In the genomic region with DNA sequence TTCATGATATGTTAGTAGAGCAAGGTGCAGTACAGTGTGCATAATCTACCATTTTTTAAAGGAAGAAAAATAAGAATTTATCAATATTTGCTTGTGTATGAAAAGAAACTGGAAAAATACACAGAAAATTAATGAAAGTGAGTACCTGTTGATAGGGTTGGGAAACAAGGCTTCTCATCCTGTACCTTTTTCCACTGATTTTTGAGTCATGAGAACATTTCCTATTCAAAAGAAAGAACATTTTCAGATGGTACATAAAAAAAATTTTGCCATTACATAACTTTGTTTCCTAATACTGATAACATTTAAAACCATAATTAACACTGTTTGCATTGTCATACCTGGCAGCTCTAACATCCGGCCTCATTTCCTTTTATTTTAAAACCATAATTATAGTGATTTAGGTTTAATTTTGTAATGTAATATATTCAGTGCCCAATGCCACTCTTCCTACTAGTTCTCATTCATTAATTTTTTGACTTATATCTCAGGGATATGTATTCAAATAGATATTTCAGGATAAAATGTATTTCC, we compare ENCODE assay signal across 18 cellular contexts. TPM values are rescaled to one million over a fixed set of nuclear protein-coding genes. Genes with fewer than 3 reads are reported as not detected.
DNase-seq lines count a peak whose midpoint lies in the region; ATAC-seq, FAIRE-seq and TF ChIP-seq lines count a peak whose summit lies in the region.
"Had no signal": no experiment of that assay in that cellular context is flagged by ENCODE, and none has a peak within 500 bp of the region (broad histone marks: within the 10 kb centered on the region; RNA-seq: fewer than 3 reads in every experiment).

No MANE protein-coding gene starts in this region.

- H3K27me3 ChIP-seq in OCI-LY1 (ENCODE audit: insufficient read depth, low read length) = no peaks in the 10 kb centered on the region
- no peaks in the 10 kb centered on the region for H3K27me3 ChIP-seq in endothelial cell of umbilical vein (ENCODE audit: control insufficient read depth in 2 of 2, insufficient read depth in 2 of 2, low read length in 2 of 2)
- H3K27me3 ChIP-seq: Peyer's patch had no signal

- peaks cover 22% of the 10 kb centered on the region for H3K36me3 ChIP-seq in OCI-LY1 (ENCODE audit: insufficient read depth, low read length)
- peaks cover 0 to 3% of the 10 kb centered on the region in 2 experiments for H3K36me3 ChIP-seq in endothelial cell of umbilical vein (ENCODE audit: control insufficient read depth in 2 of 2, extremely low read depth in 1 of 2, insufficient read depth in 2 of 2, low read length in 2 of 2)

- CTCF ChIA-PET in activated naive CD4-positive, alpha-beta T cell treated with anti-CD3 and anti-CD28 coated beads for 36 hours (lab: Charles Lee) = interaction anchor here (0.8 to 1.0 kb wide), 3 partner anchors 9 to 35 kb away, joined by 3 to 4 read pairs (median 3); no protein-coding TSS in a partner anchor
- CTCF ChIA-PET in endothelial cell of umbilical vein (lab: Charles Lee) = interaction anchor here (1.1 to 2.3 kb wide), 5 partner anchors 9 to 30 kb away, joined by 3 to 28 read pairs (median 9); a partner anchor contains a TSS
- CTCF ChIA-PET in activated CD4-positive, alpha-beta T cell treated with anti-CD3 and anti-CD28 coated beads for 36 hours (lab: Charles Lee) = interaction anchor here (0.5 to 3.3 kb wide), 13 partner anchors 10 to 167 kb away, joined by 3 to 30 read pairs (median 4); a partner anchor contains a TSS

- dilution Hi-C loops in endothelial cell of umbilical vein (cut with MboI; ENCODE audit: extremely low pct_ligation_motif_present, low sequenced_read_pairs) = no loop called here

- H3F3A ChIP-seq in OCI-LY1 (ENCODE audit: insufficient read depth, low read length) = no peaks in the 10 kb centered on the region

- H3K4me1 ChIP-seq in OCI-LY1 (ENCODE audit: insufficient read depth, low read length, severe bottlenecking) (peaks cover 49% of the 10 kb centered on the region), endothelial cell of umbilical vein (ENCODE audit: control insufficient read depth, extremely low read depth, insufficient read depth, low read length) (peaks cover 32% of the 10 kb centered on the region)

- H3K27ac ChIP-seq in OCI-LY1 (ENCODE audit: low read depth, low read length, poor library complexity, severe bottlenecking) = peak overlapping the region; percentile 78
- H3K27ac ChIP-seq in endothelial cell of umbilical vein (ENCODE audit: insufficient read depth, low read depth, low read length) = no peak overlapping the region

- peaks cover 96% of the 10 kb centered on the region for H3K79me2 ChIP-seq in OCI-LY1 (ENCODE audit: insufficient read depth, low read length)
- H3K79me2 ChIP-seq in endothelial cell of umbilical vein (ENCODE audit: control insufficient read depth, insufficient read depth, low read length) = peaks cover 95% of the 10 kb centered on the region

- H3K9ac ChIP-seq in OCI-LY1 (ENCODE audit: low read length) (no peak overlapping the region), endothelial cell of umbilical vein (replicated peaks; ENCODE audit: extremely low read depth, insufficient read depth, low read length) (no peak overlapping the region)

- no peaks in the 10 kb centered on the region for H3K9me1 ChIP-seq in endothelial cell of umbilical vein (replicated peaks; ENCODE audit: control insufficient read depth, extremely low read depth, insufficient read depth, low read length)

- peaks cover 61% of the 10 kb centered on the region for H3K4me1 Mint-ChIP-seq in activated naive CD4-positive, alpha-beta T cell treated with anti-CD3 and anti-CD28 coated beads for 36 hours (ENCODE audit: low read depth)
- H3K4me1 Mint-ChIP-seq in stimulated activated effector memory CD8-positive, alpha-beta T cell treated with anti-CD3 and anti-CD28 coated beads, Interleukin-12 subunit alpha, Interleukin-12 subunit beta, amount 100 ng/mL, for 72 hours = peaks cover 63% of the 10 kb centered on the region
- peaks cover 67% of the 10 kb centered on the region for H3K4me1 Mint-ChIP-seq in activated CD4-positive, alpha-beta T cell treated with anti-CD3 and anti-CD28 coated beads for 36 hours

- H3K4me3 ChIP-seq in OCI-LY1 (ENCODE audit: low read depth, low read length, poor library complexity, severe bottlenecking) (peak overlapping the region; percentile 4), endothelial cell of umbilical vein (replicated peaks in 1 of 3; ENCODE audit: insufficient read depth in 1 of 3, low read depth in 1 of 3, low read length in 3 of 3) (no peak overlapping the region)
- H3K4me3 ChIP-seq: Peyer's patch had no signal

- no peaks in the 10 kb centered on the region for H3K27me3 Mint-ChIP-seq in activated naive CD4-positive, alpha-beta T cell treated with anti-CD3 and anti-CD28 coated beads for 36 hours (ENCODE audit: low read depth)
- no peaks in the 10 kb centered on the region for H3K27me3 Mint-ChIP-seq in activated CD4-positive, alpha-beta T cell treated with anti-CD3 and anti-CD28 coated beads for 36 hours
- H3K27me3 Mint-ChIP-seq: activated B cell treated with CpG ODN at 0.5 μM for 24 hours; activated naive CD8-positive, alpha-beta T cell treated with anti-CD3 and anti-CD28 coated beads, Interleukin-2, amount 10 ng/mL, durations not matched to agents 7 days and 5 days had no signal

- no peak for FAIRE-seq in endothelial cell of umbilical vein (lab: Jason Lieb, UNC)
- FAIRE-seq: HepG2 had no signal

- no peaks in the 10 kb centered on the region for H3K9me3 ChIP-seq in OCI-LY1 (ENCODE audit: low read length)
- no peaks in the 10 kb centered on the region for H3K9me3 ChIP-seq in endothelial cell of umbilical vein (replicated peaks; ENCODE audit: control insufficient read depth, insufficient read depth, low read length)
- H3K9me3 ChIP-seq: Caco-2, Peyer's patch had no signal

- no peak overlapping the region for H3K4me3 Mint-ChIP-seq in activated naive CD4-positive, alpha-beta T cell treated with anti-CD3 and anti-CD28 coated beads for 36 hours
- H3K4me3 Mint-ChIP-seq in stimulated activated effector memory CD8-positive, alpha-beta T cell treated with anti-CD3 and anti-CD28 coated beads, Interleukin-12 subunit alpha, Interleukin-12 subunit beta, amount 100 ng/mL, for 72 hours = no peak overlapping the region
- H3K4me3 Mint-ChIP-seq in activated CD4-positive, alpha-beta T cell treated with anti-CD3 and anti-CD28 coated beads for 36 hours = no peak overlapping the region
- H3K4me3 Mint-ChIP-seq: activated B cell treated with CpG ODN at 0.5 μM for 24 hours; activated naive CD8-positive, alpha-beta T cell treated with anti-CD3 and anti-CD28 coated beads, Interleukin-2, amount 10 ng/mL, durations not matched to agents 7 days and 5 days had no signal

- no peak for ATAC-seq in stimulated activated effector memory CD8-positive, alpha-beta T cell treated with anti-CD3 and anti-CD28 coated beads, Interleukin-12 subunit alpha, Interleukin-12 subunit beta, amount 100 ng/mL, for 72 hours
- ATAC-seq in activated CD4-positive, alpha-beta T cell treated with anti-CD3 and anti-CD28 coated beads for 36 hours = no peak

- peak overlapping the region; percentile 20 for H3K27ac Mint-ChIP-seq in activated naive CD4-positive, alpha-beta T cell treated with anti-CD3 and anti-CD28 coated beads for 36 hours
- H3K27ac Mint-ChIP-seq in stimulated activated effector memory CD8-positive, alpha-beta T cell treated with anti-CD3 and anti-CD28 coated beads, Interleukin-12 subunit alpha, Interleukin-12 subunit beta, amount 100 ng/mL, for 72 hours = peak overlapping the region; percentile 76
- H3K27ac Mint-ChIP-seq in activated CD4-positive, alpha-beta T cell treated with anti-CD3 and anti-CD28 coated beads for 36 hours = no peak overlapping the region

- intact Hi-C loops in activated naive CD4-positive, alpha-beta T cell treated with anti-CD3 and anti-CD28 coated beads for 36 hours (cut with micrococcal nuclease) = no loop called here
- intact Hi-C loops in endothelial cell of umbilical vein (cut with micrococcal nuclease) = loop anchor here (2.0 kb wide), 1 partner anchor 39 kb away; no protein-coding TSS in a partner anchor
- intact Hi-C loops in activated CD4-positive, alpha-beta T cell treated with anti-CD3 and anti-CD28 coated beads for 36 hours (cut with DNase I, micrococcal nuclease) = no loop called here

- BruUV-seq in endothelial cell of umbilical vein (replicated peaks; lab: Mats Ljungman, UMichigan) = no TSS peak

- H4K20me1 ChIP-seq in OCI-LY1 (ENCODE audit: insufficient read depth, low read length) (no peaks in the 10 kb centered on the region), endothelial cell of umbilical vein (replicated peaks; ENCODE audit: control insufficient read depth, extremely low read depth, insufficient read depth, low read length) (peaks cover 5% of the 10 kb centered on the region)

- H3K36me3 Mint-ChIP-seq in activated naive CD4-positive, alpha-beta T cell treated with anti-CD3 and anti-CD28 coated beads for 36 hours (ENCODE audit: low read depth) = peaks cover 16% of the 10 kb centered on the region
- H3K36me3 Mint-ChIP-seq in stimulated activated effector memory CD8-positive, alpha-beta T cell treated with anti-CD3 and anti-CD28 coated beads, Interleukin-12 subunit alpha, Interleukin-12 subunit beta, amount 100 ng/mL, for 72 hours = peaks cover 84% of the 10 kb centered on the region
- peaks cover 25% of the 10 kb centered on the region for H3K36me3 Mint-ChIP-seq in activated CD4-positive, alpha-beta T cell treated with anti-CD3 and anti-CD28 coated beads for 36 hours (ENCODE audit: low read depth)

- H3K4me2 ChIP-seq in OCI-LY1 (ENCODE audit: low read length) (peak overlapping the region; percentile 43), endothelial cell of umbilical vein (ENCODE audit: insufficient read depth, low read length) (peak overlapping the region; percentile 23)

- no peak for DNase-seq in activated naive CD4-positive, alpha-beta T cell treated with anti-CD3 and anti-CD28 coated beads for 36 hours
- DNase-seq in activated naive CD4-positive, alpha-beta T cell treated with Interleukin-2 at 50 U/mL for 16 hours = no peak
- DNase-seq in endothelial cell of umbilical vein (ENCODE audit: low read depth, low spot score) = peak; percentile 27
- no peak for DNase-seq in stimulated activated effector memory CD8-positive, alpha-beta T cell treated with anti-CD3 and anti-CD28 coated beads, Interleukin-12 subunit alpha, Interleukin-12 subunit beta, amount 100 ng/mL, for 72 hours (ENCODE audit: low spot score in 2 of 2)
- DNase-seq in activated CD4-positive, alpha-beta T cell treated with anti-CD3 and anti-CD28 coated beads for 36 hours = no peak
- DNase-seq in EL = no peak
- DNase-seq in DMS53 (lab: John Stamatoyannopoulos, UW) = no peak
- DNase-seq: activated B cell treated with CpG ODN at 0.5 μM for 24 hours; activated naive CD8-positive, alpha-beta T cell treated with anti-CD3 and anti-CD28 coated beads, Interleukin-2, amount 10 ng/mL, durations not matched to agents 7 days and 5 days; Caco-2; GDM1; H7; mesendoderm; NCI-H2081 treated with DMSO at 0.1 percent for 48 hours; NCI-H526; Peyer's patch had no signal

- H3K9me2 ChIP-seq in OCI-LY1 (ENCODE audit: low read depth, low read length) = no peaks in the 10 kb centered on the region

- no peak overlapping the region for H2AFZ ChIP-seq in OCI-LY1 (ENCODE audit: low read length)
- H2AFZ ChIP-seq in endothelial cell of umbilical vein (ENCODE audit: low read depth, low read length) = no peak overlapping the region

- TF ChIP-seq POLR2A in endothelial cell of umbilical vein (IDR thresholded peaks at IDR 0.05; ENCODE audit: low read depth, low read length) = no peak

- POLR2A ChIA-PET in endothelial cell of umbilical vein (lab: Charles Lee) = no interaction called here
- POLR2A ChIA-PET in activated CD4-positive, alpha-beta T cell treated with anti-CD3 and anti-CD28 coated beads for 36 hours (lab: Charles Lee) = no interaction called here

- TF ChIP-seq CTCF in OCI-LY1 (IDR thresholded peaks at IDR 0.05; ENCODE audit: low read length) (no peak), endothelial cell of umbilical vein (IDR thresholded peaks at IDR 0.05; ENCODE audit: extremely low read depth in 1 of 2, insufficient read depth in 1 of 2, low read depth in 1 of 2, low read length in 2 of 2) (no peak)

- no peaks in the 10 kb centered on the region for H3K9me3 Mint-ChIP-seq in activated naive CD4-positive, alpha-beta T cell treated with anti-CD3 and anti-CD28 coated beads for 36 hours
- H3K9me3 Mint-ChIP-seq in stimulated activated effector memory CD8-positive, alpha-beta T cell treated with anti-CD3 and anti-CD28 coated beads, Interleukin-12 subunit alpha, Interleukin-12 subunit beta, amount 100 ng/mL, for 72 hours = no peaks in the 10 kb centered on the region
- H3K9me3 Mint-ChIP-seq in activated CD4-positive, alpha-beta T cell treated with anti-CD3 and anti-CD28 coated beads for 36 hours (ENCODE audit: low read depth) = no peaks in the 10 kb centered on the region
- H3K9me3 Mint-ChIP-seq: activated B cell treated with CpG ODN at 0.5 μM for 24 hours; activated naive CD8-positive, alpha-beta T cell treated with anti-CD3 and anti-CD28 coated beads, Interleukin-2, amount 10 ng/mL, durations not matched to agents 7 days and 5 days had no signal

RNA-seq across cellular contexts. Expression of a gene that starts 11.7 kb away (rescaled TPM):
- total RNA-seq in activated naive CD4-positive, alpha-beta T cell treated with anti-CD3 and anti-CD28 coated beads for 36 hours = 10 to 100 TPM; 62.1 to 65.9 TPM
- total RNA-seq in endothelial cell of umbilical vein = 92.6 and 99.0 TPM in 2 replicates
- polyA plus RNA-seq in endothelial cell of umbilical vein = 22.3 and 27.4 TPM in 2 replicates
- polyA plus RNA-seq in endothelial cell of umbilical vein (2011; cell fraction: cytosol; rRNA removed) = 8.7 and 14.4 TPM in 2 replicates
- polyA plus RNA-seq in endothelial cell of umbilical vein (2011; cell fraction: nucleus; rRNA removed) = 257 and 378 TPM in 2 replicates
- polyA plus RNA-seq in endothelial cell of umbilical vein (2012) = 35.0 and 49.7 TPM in 2 replicates
- 51.7 and 60.7 TPM in 2 replicates for polyA minus RNA-seq in endothelial cell of umbilical vein
- 23.9 TPM for polyA minus RNA-seq in endothelial cell of umbilical vein (2011; cell fraction: cytosol; rRNA and poly(A)+ RNA removed)
- polyA minus RNA-seq in endothelial cell of umbilical vein (2011; cell fraction: nucleus; rRNA and poly(A)+ RNA removed) = 197 and 292 TPM in 2 replicates
- total RNA-seq in activated CD4-positive, alpha-beta T cell treated with anti-CD3 and anti-CD28 coated beads for 36 hours = 10 to 100 TPM; 50.8 to 59.2 TPM

RNA-seq across cellular contexts. Expression of a gene that starts 21.6 kb away (rescaled TPM):
- total RNA-seq in activated naive CD4-positive, alpha-beta T cell treated with anti-CD3 and anti-CD28 coated beads for 36 hours = 10 to 100 TPM; 38.8 to 39.1 TPM
- total RNA-seq in endothelial cell of umbilical vein = 28.6 and 32.4 TPM in 2 replicates
- polyA plus RNA-seq in endothelial cell of umbilical vein = 14.5 and 20.3 TPM in 2 replicates
- polyA plus RNA-seq in endothelial cell of umbilical vein (2011; cell fraction: cytosol; rRNA removed) = 29.4 and 29.9 TPM in 2 replicates
- 14.6 and 18.4 TPM in 2 replicates for polyA plus RNA-seq in endothelial cell of umbilical vein (2011; cell fraction: nucleus; rRNA removed)
- polyA plus RNA-seq in endothelial cell of umbilical vein (2012) = 34.1 and 53.8 TPM in 2 replicates
- polyA minus RNA-seq in endothelial cell of umbilical vein = 11.7 and 19.5 TPM in 2 replicates
- 12.2 TPM for polyA minus RNA-seq in endothelial cell of umbilical vein (2011; cell fraction: cytosol; rRNA and poly(A)+ RNA removed)
- polyA minus RNA-seq in endothelial cell of umbilical vein (2011; cell fraction: nucleus; rRNA and poly(A)+ RNA removed) = 3.1 and 7.0 TPM in 2 replicates
- 10 to 100 TPM; 42.0 to 54.5 TPM for total RNA-seq in activated CD4-positive, alpha-beta T cell treated with anti-CD3 and anti-CD28 coated beads for 36 hours

RNA-seq across cellular contexts. Expression of a gene that starts 30.4 kb away (rescaled TPM):
- 10 to 100 TPM; 41.2 to 45.9 TPM for total RNA-seq in activated naive CD4-positive, alpha-beta T cell treated with anti-CD3 and anti-CD28 coated beads for 36 hours
- 60.7 and 61.9 TPM in 2 replicates for total RNA-seq in endothelial cell of umbilical vein
- 32.9 and 43.9 TPM in 2 replicates for polyA plus RNA-seq in endothelial cell of umbilical vein
- polyA plus RNA-seq in endothelial cell of umbilical vein (2011; cell fraction: cytosol; rRNA removed) = 36.5 and 37.4 TPM in 2 replicates
- 51.9 and 57.1 TPM in 2 replicates for polyA plus RNA-seq in endothelial cell of umbilical vein (2011; cell fraction: nucleus; rRNA removed)
- 37.3 and 53.1 TPM in 2 replicates for polyA plus RNA-seq in endothelial cell of umbilical vein (2012)
- polyA minus RNA-seq in endothelial cell of umbilical vein = 44.7 and 50.3 TPM in 2 replicates
- polyA minus RNA-seq in endothelial cell of umbilical vein (2011; cell fraction: cytosol; rRNA and poly(A)+ RNA removed) = 15.2 TPM
- polyA minus RNA-seq in endothelial cell of umbilical vein (2011; cell fraction: nucleus; rRNA and poly(A)+ RNA removed) = 24.0 and 24.3 TPM in 2 replicates
- 10 to 100 TPM; 34.2 to 42.5 TPM for total RNA-seq in activated CD4-positive, alpha-beta T cell treated with anti-CD3 and anti-CD28 coated beads for 36 hours

RNA-seq across cellular contexts. Expression of a gene that starts 41.3 kb away (rescaled TPM):
- 1 to 10 TPM in 1 of 2 experiments, under 1 TPM in 1; 0.55 to 1.0 TPM for total RNA-seq in activated naive CD4-positive, alpha-beta T cell treated with anti-CD3 and anti-CD28 coated beads for 36 hours
- 13.0 and 14.5 TPM in 2 replicates for total RNA-seq in endothelial cell of umbilical vein
- polyA plus RNA-seq in endothelial cell of umbilical vein = 10.6 and 13.2 TPM in 2 replicates
- polyA plus RNA-seq in endothelial cell of umbilical vein (2011; cell fraction: cytosol; rRNA removed) = 7.2 and 9.3 TPM in 2 replicates
- polyA plus RNA-seq in endothelial cell of umbilical vein (2011; cell fraction: nucleus; rRNA removed) = 13.6 and 17.0 TPM in 2 replicates
- polyA plus RNA-seq in endothelial cell of umbilical vein (2012) = 6.8 and 10.4 TPM in 2 replicates
- polyA minus RNA-seq in endothelial cell of umbilical vein = 13.2 and 16.9 TPM in 2 replicates
- 10.4 TPM for polyA minus RNA-seq in endothelial cell of umbilical vein (2011; cell fraction: cytosol; rRNA and poly(A)+ RNA removed)
- polyA minus RNA-seq in endothelial cell of umbilical vein (2011; cell fraction: nucleus; rRNA and poly(A)+ RNA removed) = 7.6 and 13.3 TPM in 2 replicates
- total RNA-seq in activated CD4-positive, alpha-beta T cell treated with anti-CD3 and anti-CD28 coated beads for 36 hours = under 1 TPM; 0.60 to 0.62 TPM
